ENCODE assay signal across 8 cellular contexts in genomic region chr2:9463698-9464034, GRCh38. TPM values are rescaled to one million over a fixed set of nuclear protein-coding genes. Genes with fewer than 3 reads are reported as not detected.
A peak's percentile ranks its signal among the peaks of the same experiment; 100 is the strongest.
DNase-seq lines count a peak whose midpoint lies in the region; ATAC-seq, FAIRE-seq and TF ChIP-seq lines count a peak whose summit lies in the region.
"Had no signal": no experiment of that assay in that cellular context is flagged by ENCODE, and none has a peak within 500 bp of the region (broad histone marks: within the 10 kb centered on the region; RNA-seq: fewer than 3 reads in every experiment).

No MANE protein-coding gene starts in this region.

- H3K4me1 Mint-ChIP-seq in T-helper 1 cell treated with Interleukin-12 subunit alpha and Interleukin-12 subunit beta and Interleukin-4 antibody, amounts not matched to agents 30 μg/mL and 1 μg/mL, for 36 hours (ENCODE audit: low read depth): peaks cover 11% of the 10 kb centered on the region

- TF ChIP-seq EP300 in suprapubic skin (IDR thresholded peaks at IDR 0.05): no peak

- no peaks in the 10 kb centered on the region for H3K27me3 Mint-ChIP-seq in T-helper 1 cell treated with Interleukin-12 subunit alpha and Interleukin-12 subunit beta and Interleukin-4 antibody, amounts not matched to agents 30 μg/mL and 1 μg/mL, for 36 hours (ENCODE audit: low read depth)

- H3K9me3 Mint-ChIP-seq in T-helper 1 cell treated with Interleukin-12 subunit alpha and Interleukin-12 subunit beta and Interleukin-4 antibody, amounts not matched to agents 30 μg/mL and 1 μg/mL, for 36 hours: no peaks in the 10 kb centered on the region

- no peak overlapping the region for H3K4me3 ChIP-seq in suprapubic skin

- H3K36me3 ChIP-seq in suprapubic skin: peaks cover 51% of the 10 kb centered on the region

- no peak for FAIRE-seq in urothelium cell line (lab: Jason Lieb, UNC)

- peaks cover 19% of the 10 kb centered on the region for H3K36me3 Mint-ChIP-seq in T-helper 1 cell treated with Interleukin-12 subunit alpha and Interleukin-12 subunit beta and Interleukin-4 antibody, amounts not matched to agents 30 μg/mL and 1 μg/mL, for 36 hours (ENCODE audit: low read depth)

- WGBS in suprapubic skin: 89% methylated on average over 7 of the region's 7 CpGs

- no peaks in the 10 kb centered on the region for H3K27me3 ChIP-seq in suprapubic skin

- no peaks in the 10 kb centered on the region for H3K9me3 ChIP-seq in suprapubic skin

- peak overlapping the region; percentile 64 for H3K27ac Mint-ChIP-seq in T-helper 1 cell treated with Interleukin-12 subunit alpha and Interleukin-12 subunit beta and Interleukin-4 antibody, amounts not matched to agents 30 μg/mL and 1 μg/mL, for 36 hours

- H3K4me3 Mint-ChIP-seq in T-helper 1 cell treated with Interleukin-12 subunit alpha and Interleukin-12 subunit beta and Interleukin-4 antibody, amounts not matched to agents 30 μg/mL and 1 μg/mL, for 36 hours: no peak overlapping the region

- no peaks in the 10 kb centered on the region for H3K4me1 ChIP-seq in suprapubic skin

- no peak overlapping the region for H3K27ac ChIP-seq in suprapubic skin

- no peak for TF ChIP-seq POLR2A in suprapubic skin (IDR thresholded peaks at IDR 0.05)

- DNase-seq in DMS 273 (lab: John Stamatoyannopoulos, UW; ENCODE audit: unreplicated experiment) (peak; percentile 79), iris pigment epithelial cell (ENCODE audit: low read depth) (peak; percentile 53), urothelium cell line (ENCODE audit: low spot score) (no peak), OCI-M1 (lab: John Stamatoyannopoulos, UW) (no peak), suprapubic skin (ENCODE audit: low spot score in 2 of 2) (no peak)
- DNase-seq: kidney glomerular epithelial cell had no signal

- ATAC-seq in GM21723 (IDR thresholded peaks at IDR 0.05; ENCODE audit: unreplicated experiment): peak; percentile 92

- TF ChIP-seq CTCF in suprapubic skin (IDR thresholded peaks at IDR 0.05): no peak

RNA-seq across cellular contexts. Expression of gene IAH1, which starts 10.7 kb away (rescaled TPM):
- total RNA-seq in suprapubic skin: 10 to 100 TPM; 23.8 to 33.8 (median 26.4) TPM

RNA-seq across cellular contexts. Expression of gene CPSF3, which starts 40.2 kb away (rescaled TPM):
- total RNA-seq in suprapubic skin: 10 to 100 TPM; 20.5 to 48.5 (median 29.2) TPM

RNA-seq across cellular contexts. Expression of gene ITGB1BP1, which starts 40.3 kb away (rescaled TPM):
- total RNA-seq in suprapubic skin: 10 to 100 TPM; 24.9 to 50.9 (median 30.8) TPM

Comparison
In these comparisons a context has a peak if more than half of its experiments do, and no peak if none do; other contexts are left out.
1. DNase-seq: peak in DMS 273 (single experiment) and iris pigment epithelial cell (single experiment); none in urothelium cell line (single experiment), OCI-M1 (single experiment) and suprapubic skin (0 of 2).